In the genomic region with DNA sequence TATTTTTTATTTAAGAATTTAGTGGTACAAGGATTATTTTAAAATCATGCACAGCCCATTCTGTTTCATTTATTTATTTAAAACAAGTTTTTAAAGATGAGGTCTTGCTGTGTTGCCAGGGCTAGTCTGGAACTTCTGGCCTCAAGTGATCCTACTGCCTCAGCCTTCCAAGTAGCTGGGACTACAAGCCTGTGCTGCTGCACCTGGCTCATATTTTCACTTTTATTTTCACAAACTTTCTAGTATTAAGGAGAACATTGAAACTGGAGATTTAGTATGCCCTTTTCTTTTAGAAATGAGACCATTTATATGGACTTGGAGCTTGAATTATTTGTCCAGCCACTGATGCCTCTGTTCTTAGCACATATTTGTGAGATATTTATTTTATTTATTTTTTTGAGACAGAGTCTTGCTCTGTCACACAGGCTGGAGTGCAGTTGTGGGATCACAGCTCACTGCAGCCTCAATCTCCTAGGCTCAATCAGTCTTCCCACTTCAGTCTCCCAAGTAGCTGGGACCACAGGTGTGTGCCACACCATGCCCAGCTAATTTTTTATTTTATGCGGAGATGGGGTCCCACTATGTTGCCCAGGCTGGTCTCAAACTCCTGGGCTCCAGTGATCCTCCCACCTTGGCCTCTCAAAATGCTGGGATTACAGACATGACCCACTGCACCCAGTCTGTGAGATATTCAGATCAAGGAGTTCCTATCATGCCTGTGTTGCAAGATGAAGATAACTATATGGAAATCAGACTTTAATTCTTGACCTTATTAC, we compare ENCODE assay signal across 19 cellular contexts. TPM values are rescaled to one million over a fixed set of nuclear protein-coding genes. Genes with fewer than 3 reads are reported as not detected.
A peak's percentile ranks its signal among the peaks of the same experiment; 100 is the strongest.
DNase-seq lines count a peak whose midpoint lies in the region; ATAC-seq, FAIRE-seq and TF ChIP-seq lines count a peak whose summit lies in the region.
"Had no signal": no experiment of that assay in that cellular context is flagged by ENCODE, and none has a peak within 500 bp of the region (broad histone marks: within the 10 kb centered on the region; RNA-seq: fewer than 3 reads in every experiment).

No MANE protein-coding gene starts in this region.

- TF ChIP-seq EP300 in H1 (IDR thresholded peaks at IDR 0.05; ENCODE audit: borderline replicate concordance in 1 of 2, low read depth in 2 of 2, low read length in 2 of 2) = no peak

- no peak for TF ChIP-seq RAD21 in H1 (IDR thresholded peaks at IDR 0.05 in 1 of 2, conservative IDR thresholded peaks at IDR 0.05 in 1 of 2; ENCODE audit: low read depth in 2 of 2, low read length in 2 of 2)

- H3K4me3 Mint-ChIP-seq in Caco-2 (ENCODE audit: unreplicated experiment) = no peak overlapping the region
- H3K4me3 Mint-ChIP-seq: nephron progenitor cell had no signal

- no peak overlapping the region for H3K4me3 ChIP-seq in Caco-2 (ENCODE audit: low read depth, low read length)
- peak overlapping the region; percentile 32 for H3K4me3 ChIP-seq in Loucy (ENCODE audit: low read length, poor library complexity, severe bottlenecking)
- H3K4me3 ChIP-seq in H1 (ENCODE audit: extremely low read depth in 1 of 4, insufficient read depth in 2 of 4, low read depth in 3 of 4, low read length in 4 of 4) = peak overlapping the region in 1 of 4 experiments; percentile 39; a peak in 1 of 8 replicates
- H3K4me3 ChIP-seq in MG63 = no peak overlapping the region
- H3K4me3 ChIP-seq: body of pancreas, dorsolateral prefrontal cortex, esophagus muscularis mucosa, Peyer's patch, psoas muscle had no signal

- CTCF ChIA-PET in Caco-2 (lab: Charles Lee) (no interaction called here), H1 (lab: Charles Lee; ENCODE audit: partially characterized antibody) (interaction anchor here (0.9 kb wide), 1 partner anchor 13 kb away, joined by 3 read pairs; no protein-coding TSS in a partner anchor)

- peak overlapping the region; percentile 82 for H3K27ac ChIP-seq in H1 (ENCODE audit: low read depth, low read length)
- H3K27ac ChIP-seq: body of pancreas, dorsolateral prefrontal cortex, esophagus muscularis mucosa, Peyer's patch, psoas muscle had no signal

- peak overlapping the region; percentile 88 for H4K91ac ChIP-seq in H1 (replicated peaks; ENCODE audit: insufficient read length, low read length)

- H3K79me2 ChIP-seq in Loucy (ENCODE audit: insufficient read depth, low read length) (peaks cover 61% of the 10 kb centered on the region), H1 (ENCODE audit: control insufficient read depth in 1 of 2, insufficient read depth in 2 of 2, low read length in 2 of 2) (peaks cover 8 to 86% of the 10 kb centered on the region in 2 experiments)

- H3K9me2 ChIP-seq in Loucy (replicated peaks; ENCODE audit: low read depth, low read length) = no peaks in the 10 kb centered on the region

- WGBS in H1 (ENCODE audit: extremely low coverage in 1 of 2, insufficient coverage in 1 of 2, insufficient read length in 1 of 2, insufficient replicate concordance in 2 of 2, low coverage in 1 of 2, low lambda C conversion rate in 2 of 2, missing lambda C conversion rate in 1 of 2), 2 experiments = 83% methylated on average over 1 of the region's 1 CpG; no CpG with 5 or more reads in 1 of the 2 experiments

- H3K79me1 ChIP-seq in H1 (ENCODE audit: low read depth, low read length) = no peaks in the 10 kb centered on the region

- H3K23me2 ChIP-seq in H1 (ENCODE audit: low read depth, low read length) = no peaks in the 10 kb centered on the region

- H4K20me1 ChIP-seq in Loucy (ENCODE audit: insufficient read depth, low read length, poor library complexity, severe bottlenecking) (peaks cover 4% of the 10 kb centered on the region), H1 (replicated peaks in 1 of 2; ENCODE audit: control insufficient read depth in 1 of 2, insufficient read depth in 2 of 2, low read length in 2 of 2) (no peaks in the 10 kb centered on the region)

- H3K4ac ChIP-seq in H1 (replicated peaks; ENCODE audit: insufficient read length, low read depth, low read length) = no peak overlapping the region

- H3K18ac ChIP-seq in H1 (ENCODE audit: extremely low read depth, low read length) = peak overlapping the region; percentile 91

- no peak overlapping the region for H3K14ac ChIP-seq in H1 (ENCODE audit: insufficient read length)

- H2BK15ac ChIP-seq in H1 (ENCODE audit: low read length) = no peak overlapping the region

- H2BK20ac ChIP-seq in H1 (ENCODE audit: low read length) = peak overlapping the region; percentile 86; the same call in 1 of the 2 replicates

- H2BK120ac ChIP-seq in H1 (replicated peaks; ENCODE audit: low read depth, low read length) = peak overlapping the region; percentile 82

- H3K9me3 ChIP-seq in Caco-2 = no peaks in the 10 kb centered on the region
- no peaks in the 10 kb centered on the region for H3K9me3 ChIP-seq in Loucy (ENCODE audit: insufficient read depth, low read depth, low read length)
- H3K9me3 ChIP-seq in H1 (ENCODE audit: insufficient read depth in 2 of 2, low read depth in 1 of 2, low read length in 1 of 2) = no peaks in the 10 kb centered on the region
- no peaks in the 10 kb centered on the region for H3K9me3 ChIP-seq in MG63
- H3K9me3 ChIP-seq: body of pancreas, esophagus muscularis mucosa, Peyer's patch, psoas muscle had no signal

- H3K4me2 ChIP-seq in Loucy (ENCODE audit: low read depth, low read length, poor library complexity, severe bottlenecking) = peak overlapping the region; percentile 34
- H3K4me2 ChIP-seq in H1 (ENCODE audit: insufficient read depth in 1 of 2, low read depth in 2 of 2, low read length in 2 of 2) = peak overlapping the region; percentile 53 to 77; a peak in 3 of 4 replicates

- H3K9ac ChIP-seq in Loucy (ENCODE audit: low read depth, low read length, poor library complexity, severe bottlenecking) = no peak overlapping the region
- no peak overlapping the region for H3K9ac ChIP-seq in H1 (replicated peaks in 1 of 4; ENCODE audit: extremely low read depth in 1 of 4, low read depth in 3 of 4, low read length in 3 of 4)

- H3K4me1 Mint-ChIP-seq in Caco-2 (ENCODE audit: low read depth, unreplicated experiment) = peaks cover 27% of the 10 kb centered on the region

- H3K56ac ChIP-seq in H1 (replicated peaks; ENCODE audit: insufficient read length, low read depth, low read length) = no peak overlapping the region

- no TSS peak for BruUV-seq in Caco-2 (replicated peaks; lab: Mats Ljungman, UMichigan)

- peaks cover 9% of the 10 kb centered on the region for H3K4me1 ChIP-seq in Caco-2
- peaks cover 6% of the 10 kb centered on the region for H3K4me1 ChIP-seq in Loucy (ENCODE audit: insufficient read depth, low read length, poor library complexity, severe bottlenecking)
- peaks cover 8 to 26% (median 15%) of the 10 kb centered on the region in 4 experiments for H3K4me1 ChIP-seq in H1 (replicated peaks in 1 of 4; ENCODE audit: control insufficient read depth in 3 of 4, insufficient read depth in 4 of 4, low read length in 3 of 4)

- TF ChIP-seq CTCF in Caco-2 (IDR thresholded peaks at IDR 0.05; ENCODE audit: insufficient read depth in 1 of 2, low read depth in 1 of 2, low read length in 1 of 2, severe bottlenecking in 1 of 2, unreplicated experiment in 1 of 2) (no peak), Loucy (conservative IDR thresholded peaks at IDR 0.05; ENCODE audit: low read length) (no peak), H1 (IDR thresholded peaks at IDR 0.05; ENCODE audit: control extremely low read depth in 1 of 3, insufficient read depth in 1 of 3, low read depth in 1 of 3, low read length in 3 of 3) (no peak)

- H3K27me3 ChIP-seq in Caco-2 (replicated peaks; ENCODE audit: control insufficient read depth, insufficient read depth, low read length) (no peaks in the 10 kb centered on the region), Loucy (ENCODE audit: insufficient read depth, low read length, poor library complexity, severe bottlenecking) (no peaks in the 10 kb centered on the region), H1 (replicated peaks in 1 of 4; ENCODE audit: control insufficient read depth in 3 of 4, extremely low read depth in 1 of 4, insufficient read depth in 3 of 4, low read length in 3 of 4) (no peaks in the 10 kb centered on the region), MG63 (no peaks in the 10 kb centered on the region)
- H3K27me3 ChIP-seq: body of pancreas, dorsolateral prefrontal cortex, esophagus muscularis mucosa, Peyer's patch had no signal

- no peaks in the 10 kb centered on the region for H3K36me3 Mint-ChIP-seq in Caco-2 (ENCODE audit: insufficient read depth, unreplicated experiment)

- H3K27ac Mint-ChIP-seq in Caco-2 (ENCODE audit: unreplicated experiment) = peak overlapping the region; percentile 10

- H2BK12ac ChIP-seq in H1 (ENCODE audit: low read depth, low read length) = peak overlapping the region; percentile 95

- POLR2A ChIA-PET in Caco-2 (lab: Charles Lee) = no interaction called here
- POLR2A ChIA-PET in H1 (lab: Charles Lee; ENCODE audit: partially characterized antibody) = interaction anchor here (1.1 to 3.4 kb wide), 3 partner anchors 7 to 56 kb away, joined by 4 to 44 read pairs (median 15); a partner anchor contains a TSS

- no peaks in the 10 kb centered on the region for H3K9me3 Mint-ChIP-seq in Caco-2 (ENCODE audit: unreplicated experiment)
- H3K9me3 Mint-ChIP-seq: memory B cell, nephron progenitor cell had no signal

- H2BK5ac ChIP-seq in H1 (ENCODE audit: low read depth, low read length) = peak overlapping the region; percentile 60

- intact Hi-C loops in Caco-2 (cut with micrococcal nuclease; ENCODE audit: unreplicated experiment) = no loop called here

- H2AK5ac ChIP-seq in H1 (ENCODE audit: low read depth, low read length) = no peak overlapping the region; the same call in 1 of the 2 replicates

- H4K8ac ChIP-seq in H1 (ENCODE audit: extremely low read depth, insufficient read depth, low read length) = no peak overlapping the region

- no peak overlapping the region for H3K23ac ChIP-seq in H1 (ENCODE audit: insufficient read length)

- H3F3A ChIP-seq in Loucy (ENCODE audit: low read depth) = no peaks in the 10 kb centered on the region

- H3K36me3 ChIP-seq in Caco-2 (ENCODE audit: control insufficient read depth, insufficient read depth, low read length) (no peaks in the 10 kb centered on the region), Loucy (ENCODE audit: insufficient read depth, low read length) (no peaks in the 10 kb centered on the region), H1 (ENCODE audit: control insufficient read depth in 2 of 4, insufficient read depth in 4 of 4, low read length in 3 of 4) (no peaks in the 10 kb centered on the region), MG63 (no peaks in the 10 kb centered on the region)
- H3K36me3 ChIP-seq: esophagus muscularis mucosa, Peyer's patch had no signal

- no peak overlapping the region for H2AFZ ChIP-seq in Loucy (ENCODE audit: low read length)
- H2AFZ ChIP-seq in H1 (ENCODE audit: low read length) = no peak overlapping the region

- ATAC-seq in GM18517 (IDR thresholded peaks at IDR 0.05; ENCODE audit: unreplicated experiment) (peak; percentile 34), HG02763 (IDR thresholded peaks at IDR 0.05; ENCODE audit: unreplicated experiment) (no peak)
- ATAC-seq: body of pancreas, HCT116, psoas muscle had no signal

- no peak for DNase-seq in Caco-2
- DNase-seq in H1 (ENCODE audit: low read depth in 1 of 2, low spot score in 2 of 2) = no peak
- DNase-seq in hypothalamus (lab: John Stamatoyannopoulos, UW) = no peak
- DNase-seq in MG63 = no peak
- DNase-seq: activated naive CD4-positive, alpha-beta T cell; body of pancreas; dorsolateral prefrontal cortex; islet precursor cell; NCI-H1105; nephron progenitor cell; Peyer's patch; psoas muscle; stimulated activated CD4-positive, alpha-beta T cell treated with anti-CD3 and anti-CD28 coated beads, Interleukin-12 subunit alpha, Interleukin-12 subunit beta, amount 100 ng/mL, for 4 hours had no signal

- H4K5ac ChIP-seq in H1 (ENCODE audit: insufficient read length, low read depth, low read length) = peak overlapping the region; percentile 86

- no peak for TF ChIP-seq POLR2A in H1 (IDR thresholded peaks at IDR 0.05; ENCODE audit: control extremely low read depth in 1 of 2, low read depth in 2 of 2, low read length in 2 of 2)

- FAIRE-seq in H1 (lab: Jason Lieb, UNC) = no peak

- H3K27me3 Mint-ChIP-seq in Caco-2 (ENCODE audit: insufficient read depth, unreplicated experiment) = no peaks in the 10 kb centered on the region
- H3K27me3 Mint-ChIP-seq: memory B cell had no signal

RNA-seq across cellular contexts. Expression of a gene that starts 7.4 kb away (rescaled TPM):
- total RNA-seq in Caco-2 (2022) = 30.0 and 33.1 TPM in 2 replicates
- total RNA-seq in H1 (2021; fragmentation: NEBNext Ultra II Directional; extraction: Animal tissue kit (Norgen Biotek cat#: 25700)) = 43.9 and 44.8 TPM in 2 replicates
- polyA plus RNA-seq in H1 (2011; rRNA removed) = 7.7 and 10.1 TPM in 2 replicates
- 13.5 TPM for polyA plus RNA-seq in H1 (2011; cell fraction: cytosol; rRNA removed)
- 14.2 TPM for polyA plus RNA-seq in H1 (2011; cell fraction: nucleus; rRNA removed)
- 12.4 to 20.1 TPM (median 14.3 TPM) in 4 replicates for polyA plus RNA-seq in H1 (2012, experiment 1 of 2)
- 0.81 TPM for polyA plus RNA-seq in H1 (2012, experiment 2 of 2)
- polyA plus RNA-seq in H1 (2013, experiment 1 of 2) = 17.4 TPM
- 14.7 TPM for polyA plus RNA-seq in H1 (2013, experiment 2 of 2)
- polyA minus RNA-seq in H1 (2011; rRNA and poly(A)+ RNA removed) = 56.2 and 78.7 TPM in 2 replicates
- polyA minus RNA-seq in H1 (2011; cell fraction: cytosol; rRNA and poly(A)+ RNA removed) = 33.1 TPM
- polyA minus RNA-seq in H1 (2011; cell fraction: nucleus; rRNA and poly(A)+ RNA removed) = 108 TPM
- total RNA-seq in MG63 (2014; rRNA removed; shearing (Covaris generic); ENCODE audit: low replicate concordance) = 18.5 and 105 TPM in 2 replicates
